10 cellular contexts compared by ENCODE assay signal in genomic region chrX:21943460-21944135, GRCh38. TPM values are rescaled to one million over a fixed set of nuclear protein-coding genes. Genes with fewer than 3 reads are reported as not detected.
DNase-seq lines count a peak whose midpoint lies in the region; ATAC-seq and TF ChIP-seq lines count a peak whose summit lies in the region.
"Had no signal": no experiment of that assay in that cellular context is flagged by ENCODE, and none has a peak within 500 bp of the region (broad histone marks: within the 10 kb centered on the region; RNA-seq: fewer than 3 reads in every experiment).

No MANE protein-coding gene starts in this region.

- H3K4me3 ChIP-seq in coronary artery, result no peak overlapping the region

- no peak for TF ChIP-seq CTCF in coronary artery (IDR thresholded peaks at IDR 0.05)
- no peak for TF ChIP-seq CTCF in omental fat pad (IDR thresholded peaks at IDR 0.05)

- DNase-seq in EL (peak; percentile 85), NCI-H446 treated with DMSO at 0.1 percent for 48 hours (lab: John Stamatoyannopoulos, UW) (peak; percentile 44), coronary artery (ENCODE audit: low spot score) (no peak), omental fat pad (ENCODE audit: low spot score) (no peak), NCI-H526 treated with DMSO at 0.1 percent for 48 hours (lab: John Stamatoyannopoulos, UW) (no peak), globus pallidus (ENCODE audit: low spot score) (no peak), NCI-H2107 (lab: John Stamatoyannopoulos, UW) (no peak)
- DNase-seq: NCI-H187 had no signal

- ATAC-seq in omental fat pad (ENCODE audit: low FRiP score) (peak; percentile 9), GM21360 (IDR thresholded peaks at IDR 0.05; ENCODE audit: unreplicated experiment) (no peak)

- H3K27ac ChIP-seq in coronary artery, result peak overlapping the region; percentile 50 to 71
- H3K27ac ChIP-seq: parathyroid adenoma had no signal

RNA-seq across cellular contexts. Expression of gene SMS, which starts 3.1 kb away (rescaled TPM):
- total RNA-seq in omental fat pad, result 10 to 100 TPM; 38.1 to 46.5 (median 40.6) TPM

Comparison
In these comparisons a context has a peak if more than half of its experiments do, and no peak if none do; other contexts are left out.
1. DNase-seq: peak in EL (single experiment) and NCI-H446 treated with DMSO at 0.1 percent for 48 hours (single experiment); none in coronary artery (single experiment), omental fat pad (single experiment), NCI-H526 treated with DMSO at 0.1 percent for 48 hours (single experiment), globus pallidus (single experiment) and NCI-H2107 (single experiment).